8 cellular contexts compared by ENCODE assay signal in genomic region chr20:2521369-2522305, GRCh38. TPM values are rescaled to one million over a fixed set of nuclear protein-coding genes. Genes with fewer than 3 reads are reported as not detected.
DNase-seq lines count a peak whose midpoint lies in the region; ATAC-seq and TF ChIP-seq lines count a peak whose summit lies in the region.

No MANE protein-coding gene starts in this region.

- WGBS in mesendoderm (ENCODE audit: extremely low coverage, insufficient coverage, low lambda C conversion rate): no CpG with 5 or more reads among the region's 10 CpGs
- WGBS in tibial nerve, 2 donors: 14 to 22% methylated on average over 10 of the region's 10 CpGs

- no peak overlapping the region for H2BK15ac ChIP-seq in mesendoderm (replicated peaks; ENCODE audit: low read depth)

- H3K18ac ChIP-seq in mesendoderm (ENCODE audit: low read length): no peak overlapping the region

- peaks cover 11% of the 10 kb centered on the region for H3K27me3 ChIP-seq in mesendoderm (ENCODE audit: insufficient read depth, low read length, poor library complexity)
- H3K27me3 ChIP-seq in tibial nerve: no peaks in the 10 kb centered on the region

- no peak overlapping the region for H3K23ac ChIP-seq in mesendoderm (ENCODE audit: low read length)

- no peaks in the 10 kb centered on the region for H3K4me1 ChIP-seq in mesendoderm (ENCODE audit: control insufficient read depth, low read depth, low read length)
- H3K4me1 ChIP-seq in tibial nerve: peaks cover 0 to 30% (median 0%) of the 10 kb centered on the region in 4 donors

- no peak overlapping the region for H2BK5ac ChIP-seq in mesendoderm (ENCODE audit: low read length)

- H3K4me3 ChIP-seq in mesendoderm (ENCODE audit: low read length) (no peak overlapping the region), tibial nerve (no peak overlapping the region)

- no peak overlapping the region for H4K8ac ChIP-seq in mesendoderm (ENCODE audit: low read depth, low read length)

- no peak overlapping the region for H3K27ac ChIP-seq in mesendoderm (ENCODE audit: low read depth, low read length)
- H3K27ac ChIP-seq in tibial nerve: no peak overlapping the region

- H3K9ac ChIP-seq in mesendoderm (ENCODE audit: low read length): no peak overlapping the region

- H3K4ac ChIP-seq in mesendoderm (ENCODE audit: low read depth, low read length): no peak overlapping the region

- H2AK5ac ChIP-seq in mesendoderm (ENCODE audit: low read length): no peak overlapping the region

- H3K79me1 ChIP-seq in mesendoderm (ENCODE audit: low read length): no peaks in the 10 kb centered on the region

- DNase-seq in G401 (ENCODE audit: low spot score) (peak; percentile 47), LoVo (ENCODE audit: low spot score) (peak; percentile 34), dedifferentiated amniotic fluid mesenchymal stem cell (ENCODE audit: extremely low spot score) (peak; percentile 33), mesendoderm (peak; percentile 36), tibial nerve (ENCODE audit: low spot score in 2 of 2) (peak in 1 of 2 donors; percentile 40)
- DNase-seq in activated CD4-positive, CD25-positive, alpha-beta regulatory T cell treated with anti-CD3 and anti-CD28 coated beads, Interleukin-2, amount 50 U/mL, for 16 hours (ENCODE audit: low read depth, low spot score): peak; percentile 28

- H3K56ac ChIP-seq in mesendoderm (ENCODE audit: low read length): no peak overlapping the region

- TF ChIP-seq CTCF in tibial nerve (IDR thresholded peaks at IDR 0.05): peak; percentile 53 to 87 (median 84)

- peak overlapping the region; percentile 81 for H4K5ac ChIP-seq in mesendoderm (ENCODE audit: low read length)

- no peak overlapping the region for H2BK120ac ChIP-seq in mesendoderm (ENCODE audit: low read depth, low read length)

- H3K9me3 ChIP-seq in tibial nerve: no peaks in the 10 kb centered on the region

- H3K36me3 ChIP-seq in mesendoderm (ENCODE audit: control insufficient read depth, insufficient read depth, low read length) (no peaks in the 10 kb centered on the region), tibial nerve (no peaks in the 10 kb centered on the region)

- TF ChIP-seq POLR2A in tibial nerve (IDR thresholded peaks at IDR 0.05): no peak

- in situ Hi-C loops in G401 (cut with HindIII; ENCODE audit: low sequenced_read_pairs): no loop called here

- TF ChIP-seq EP300 in tibial nerve (IDR thresholded peaks at IDR 0.05): no peak

- no peaks in the 10 kb centered on the region for H3K79me2 ChIP-seq in mesendoderm (ENCODE audit: control insufficient read depth, insufficient read depth, low read length)

- ATAC-seq in HG03139 (IDR thresholded peaks at IDR 0.05; ENCODE audit: unreplicated experiment): no peak
- no peak for ATAC-seq in HG03342 (IDR thresholded peaks at IDR 0.05; ENCODE audit: unreplicated experiment)

- H3K4me2 ChIP-seq in mesendoderm (ENCODE audit: low read length): no peak overlapping the region

RNA-seq across cellular contexts. Expression of gene ZNF343, which starts 12.9 kb away (rescaled TPM):
- 7.6 and 11.3 TPM in 2 replicates for total RNA-seq in G401 (2014; rRNA removed; shearing (Covaris generic))
- polyA plus RNA-seq in mesendoderm (2013, experiment 1 of 2): 1.4 TPM
- 1.2 TPM for polyA plus RNA-seq in mesendoderm (2013, experiment 2 of 2)
- total RNA-seq in tibial nerve: 10 to 100 TPM; 12.0 to 15.6 (median 13.6) TPM

RNA-seq across cellular contexts. Expression of gene TMC2, which starts 14.7 kb away (rescaled TPM):
- total RNA-seq in G401 (2014; rRNA removed; shearing (Covaris generic)): not detected in 2 replicates
- not detected for polyA plus RNA-seq in mesendoderm (2013, experiment 1 of 2)
- 0.01 TPM for polyA plus RNA-seq in mesendoderm (2013, experiment 2 of 2)
- total RNA-seq in tibial nerve: under 1 TPM; 0.21 to 0.59 (median 0.26) TPM

RNA-seq across cellular contexts. Expression of gene SNRPB, which starts 51.0 kb away (rescaled TPM):
- 1,009 and 1,118 TPM in 2 replicates for total RNA-seq in G401 (2014; rRNA removed; shearing (Covaris generic))
- polyA plus RNA-seq in mesendoderm (2013, experiment 1 of 2): 487 TPM
- 482 TPM for polyA plus RNA-seq in mesendoderm (2013, experiment 2 of 2)
- 100 to 1,000 TPM; 129 to 198 (median 134) TPM for total RNA-seq in tibial nerve
